In the genomic region with DNA sequence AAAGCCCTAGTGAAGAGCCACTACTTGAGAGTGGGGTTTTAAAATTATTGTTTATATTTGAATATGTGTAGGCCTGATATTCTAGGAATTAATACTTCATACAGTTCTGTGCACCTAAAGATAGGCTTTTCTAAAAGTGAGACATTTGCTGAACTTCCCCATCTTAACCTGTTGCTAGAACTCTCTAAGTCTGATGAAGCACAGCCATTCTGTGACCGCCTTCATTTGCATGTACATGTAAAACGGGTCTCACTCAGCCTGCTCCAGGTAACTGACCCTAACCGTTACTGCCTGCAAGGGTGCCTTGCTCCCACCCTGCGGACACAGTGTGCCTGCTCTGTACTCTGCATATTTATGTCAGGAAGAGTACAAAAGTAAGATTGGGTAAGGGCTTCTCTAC, we compare ENCODE assay signal across 12 cellular contexts. TPM values are rescaled to one million over a fixed set of nuclear protein-coding genes. Genes with fewer than 3 reads are reported as not detected.
DNase-seq lines count a peak whose midpoint lies in the region; ATAC-seq and TF ChIP-seq lines count a peak whose summit lies in the region.
"Had no signal": no experiment of that assay in that cellular context is flagged by ENCODE, and none has a peak within 500 bp of the region (broad histone marks: within the 10 kb centered on the region; RNA-seq: fewer than 3 reads in every experiment).

No MANE protein-coding gene starts in this region.

- TF ChIP-seq CTCF in mucosa of descending colon (IDR thresholded peaks at IDR 0.05): no peak

- CTCF ChIA-PET in CD8-positive, alpha-beta memory T cell (lab: Charles Lee): no interaction called here

- ATAC-seq in GM18907 (IDR thresholded peaks at IDR 0.05; ENCODE audit: unreplicated experiment): peak; percentile 80
- ATAC-seq in GM21737 (IDR thresholded peaks at IDR 0.05; ENCODE audit: unreplicated experiment): peak; percentile 70
- peak; percentile 76 for ATAC-seq in HG03175 (IDR thresholded peaks at IDR 0.05; ENCODE audit: unreplicated experiment)
- ATAC-seq in mucosa of descending colon: peak; percentile 29
- no peak for ATAC-seq in stimulated activated naive CD8-positive, alpha-beta T cell treated with anti-CD3 and anti-CD28 coated beads, Interleukin-15, amount 100 ng/mL, for 72 hours
- ATAC-seq: stimulated activated naive CD8-positive, alpha-beta T cell treated with anti-CD3 and anti-CD28 coated beads, Interleukin-15, Interleukin-2, amounts not matched to agents 100 U/mL and 50 U/mL, for 24 hours had no signal

- H3K36me3 Mint-ChIP-seq in CD8-positive, alpha-beta memory T cell: peaks cover 18 to 69% (median 33%) of the 10 kb centered on the region in 3 donors

- H3K27ac Mint-ChIP-seq in stimulated activated naive CD8-positive, alpha-beta T cell treated with anti-CD3 and anti-CD28 coated beads, Interleukin-15, amount 100 ng/mL, for 72 hours: no peak overlapping the region
- H3K27ac Mint-ChIP-seq in CD8-positive, alpha-beta memory T cell: no peak overlapping the region

- peaks cover 30% of the 10 kb centered on the region for H3K4me1 Mint-ChIP-seq in stimulated activated naive CD8-positive, alpha-beta T cell treated with anti-CD3 and anti-CD28 coated beads, Interleukin-15, amount 100 ng/mL, for 72 hours
- H3K4me1 Mint-ChIP-seq in CD8-positive, alpha-beta memory T cell: peaks cover 4 to 8% (median 7%) of the 10 kb centered on the region in 3 donors

- no peak overlapping the region for H3K4me3 ChIP-seq in mucosa of descending colon
- no peak overlapping the region for H3K4me3 ChIP-seq in CD8-positive, alpha-beta memory T cell (ENCODE audit: low read length)
- H3K4me3 ChIP-seq: smooth muscle cell had no signal

- H3K4me1 ChIP-seq in mucosa of descending colon (ENCODE audit: low read depth): no peaks in the 10 kb centered on the region
- H3K4me1 ChIP-seq in CD8-positive, alpha-beta memory T cell (ENCODE audit: insufficient read depth, low read length): no peaks in the 10 kb centered on the region

- no peaks in the 10 kb centered on the region for H3K27me3 ChIP-seq in CD8-positive, alpha-beta memory T cell (ENCODE audit: insufficient read depth, low read length, poor library complexity, severe bottlenecking)

- no peak for DNase-seq in mucosa of descending colon
- no peak for DNase-seq in stimulated activated naive CD8-positive, alpha-beta T cell treated with anti-CD3 and anti-CD28 coated beads, Interleukin-15, amount 100 ng/mL, for 72 hours
- DNase-seq in CD8-positive, alpha-beta memory T cell: no peak
- DNase-seq in stimulated activated CD4-positive, alpha-beta T cell treated with anti-CD3 and anti-CD28 coated beads, Interleukin-2, amount 100 ng/mL, for 24 hours: no peak
- no peak for DNase-seq in foreskin melanocyte
- DNase-seq: amygdala; COR-L47; stimulated activated naive CD8-positive, alpha-beta T cell treated with anti-CD3 and anti-CD28 coated beads, Interleukin-15, Interleukin-2, amounts not matched to agents 100 U/mL and 50 U/mL, for 24 hours had no signal

- intact Hi-C loops in mucosa of descending colon (cut with DNase I, micrococcal nuclease): no loop called here

- no peak overlapping the region for H3K4me3 Mint-ChIP-seq in stimulated activated naive CD8-positive, alpha-beta T cell treated with anti-CD3 and anti-CD28 coated beads, Interleukin-15, amount 100 ng/mL, for 72 hours
- no peak overlapping the region for H3K4me3 Mint-ChIP-seq in CD8-positive, alpha-beta memory T cell

- no peaks in the 10 kb centered on the region for H3K27me3 Mint-ChIP-seq in stimulated activated naive CD8-positive, alpha-beta T cell treated with anti-CD3 and anti-CD28 coated beads, Interleukin-15, amount 100 ng/mL, for 72 hours
- H3K27me3 Mint-ChIP-seq in CD8-positive, alpha-beta memory T cell: no peaks in the 10 kb centered on the region

- H3K27ac ChIP-seq in CD8-positive, alpha-beta memory T cell (ENCODE audit: low read depth, low read length): no peak overlapping the region

- no peaks in the 10 kb centered on the region for H3K9me3 Mint-ChIP-seq in stimulated activated naive CD8-positive, alpha-beta T cell treated with anti-CD3 and anti-CD28 coated beads, Interleukin-15, amount 100 ng/mL, for 72 hours
- H3K9me3 Mint-ChIP-seq in CD8-positive, alpha-beta memory T cell: peaks cover 0 to 15% (median 0%) of the 10 kb centered on the region in 5 donors

- peaks cover 11% of the 10 kb centered on the region for H3K9me3 ChIP-seq in mucosa of descending colon
- no peaks in the 10 kb centered on the region for H3K9me3 ChIP-seq in CD8-positive, alpha-beta memory T cell (ENCODE audit: low read length)

- POLR2A ChIA-PET in CD8-positive, alpha-beta memory T cell (lab: Charles Lee): no interaction called here

- H3K36me3 ChIP-seq in mucosa of descending colon (ENCODE audit: low read depth): no peaks in the 10 kb centered on the region
- H3K36me3 ChIP-seq in CD8-positive, alpha-beta memory T cell (ENCODE audit: insufficient read depth, low read length): no peaks in the 10 kb centered on the region

RNA-seq across cellular contexts. Expression of gene IRF4, which starts 44.3 kb away (rescaled TPM):
- total RNA-seq in mucosa of descending colon: 10 to 100 TPM in 1 of 3 donors, 1 to 10 TPM in 2; 2.8 to 10.5 (median 4.5) TPM
- total RNA-seq in CD8-positive, alpha-beta memory T cell: 100 to 1,000 TPM; 700 to 703 TPM
- 3.4 TPM for polyA plus RNA-seq in CD8-positive, alpha-beta memory T cell
- polyA plus RNA-seq: smooth muscle cell had no signal

RNA-seq across cellular contexts. Expression of gene DUSP22, which starts 54.9 kb away (rescaled TPM):
- total RNA-seq in mucosa of descending colon: 10 to 100 TPM; 27.5 to 80.6 (median 29.1) TPM
- 10 to 100 TPM; 24.4 to 25.3 TPM for total RNA-seq in CD8-positive, alpha-beta memory T cell
- polyA plus RNA-seq in CD8-positive, alpha-beta memory T cell: 38.5 TPM

Comparison
In these comparisons a context has a peak if more than half of its experiments do, and no peak if none do; other contexts are left out.
1. RNA of gene IRF4, which starts 44.3 kb away (total RNA-seq): 700 to 703 TPM in CD8-positive, alpha-beta memory T cell; 2.8 to 10.5 TPM in mucosa of descending colon; every median in the first group is over 10 times any median in the second.